24 cellular contexts compared by ENCODE assay signal in genomic region chr6:105990151-105990550, GRCh38.
DNase-seq lines count a peak whose midpoint lies in the region; FAIRE-seq and TF ChIP-seq lines count a peak whose summit lies in the region.
"Had no signal": no experiment of that assay in that cellular context is flagged by ENCODE, and none has a peak within 500 bp of the region (broad histone marks: within the 10 kb centered on the region; RNA-seq: fewer than 3 reads in every experiment).

No MANE protein-coding gene starts in this region.

- no peak overlapping the region for H3K4me2 ChIP-seq in osteoblast (ENCODE audit: insufficient read depth, low read length)

- no peaks in the 10 kb centered on the region for H3K36me3 Mint-ChIP-seq in osteocyte (ENCODE audit: unreplicated experiment)
- H3K36me3 Mint-ChIP-seq: immature natural killer cell had no signal

- peaks cover 86% of the 10 kb centered on the region for H3K27me3 Mint-ChIP-seq in osteocyte (ENCODE audit: unreplicated experiment)

- H3K27me3 ChIP-seq in bronchial epithelial cell (ENCODE audit: control insufficient read depth, insufficient read depth, low read length) (peaks cover 2% of the 10 kb centered on the region), osteoblast (ENCODE audit: insufficient read depth, low read length) (no peaks in the 10 kb centered on the region)

- H4K20me1 ChIP-seq in osteoblast (ENCODE audit: insufficient read depth, low read length), result no peaks in the 10 kb centered on the region

- no peak overlapping the region for H3K27ac Mint-ChIP-seq in osteocyte (ENCODE audit: unreplicated experiment)
- H3K27ac Mint-ChIP-seq: immature natural killer cell had no signal

- no peak overlapping the region for H3K4me3 ChIP-seq in bronchial epithelial cell (ENCODE audit: low read depth, low read length)
- no peak overlapping the region for H3K4me3 ChIP-seq in osteoblast (ENCODE audit: insufficient read depth, low read length)
- H3K4me3 ChIP-seq: esophagus muscularis mucosa, gastroesophageal sphincter, SK-N-MC, upper lobe of left lung had no signal

- peaks cover 18% of the 10 kb centered on the region for H3K4me1 ChIP-seq in osteoblast (ENCODE audit: insufficient read depth, low read length)

- no peaks in the 10 kb centered on the region for H3K9me3 Mint-ChIP-seq in osteocyte (ENCODE audit: unreplicated experiment)
- H3K9me3 Mint-ChIP-seq: immature natural killer cell had no signal

- no peak for FAIRE-seq in bronchial epithelial cell (lab: Jason Lieb, UNC)
- FAIRE-seq: A204.1 had no signal

- H3K9me3 ChIP-seq in osteoblast (ENCODE audit: low read depth, low read length), result no peaks in the 10 kb centered on the region
- H3K9me3 ChIP-seq: esophagus muscularis mucosa, gastroesophageal sphincter, upper lobe of left lung had no signal

- peak; percentile 18 for DNase-seq in NCI-H82 (lab: John Stamatoyannopoulos, UW)
- no peak for DNase-seq in NCI-H82 treated with DMSO at 0.1 percent for 48 hours (lab: John Stamatoyannopoulos, UW; ENCODE audit: unreplicated experiment)
- DNase-seq in M059J (ENCODE audit: low read depth), result peak; percentile 16
- DNase-seq in bronchial epithelial cell (ENCODE audit: low read depth), result peak; percentile 77
- DNase-seq in osteoblast (ENCODE audit: insufficient read length, low spot score, missing footprints), result no peak
- DNase-seq in activated CD4-positive, alpha-beta T cell treated with anti-CD3 and anti-CD28 coated beads for 1 hour, result no peak
- no peak for DNase-seq in Kasumi-1 (lab: John Stamatoyannopoulos, UW)
- DNase-seq in osteocyte (ENCODE audit: extremely low spot score, unreplicated experiment), result no peak
- DNase-seq: activated CD8-positive, alpha-beta memory T cell treated with anti-CD3 and anti-CD28 coated beads, Interleukin-2, amount 50 U/mL, for 4 hours; activated gamma-delta T cell; AML-193; brain microvascular endothelial cell; effector memory CD4-positive, alpha-beta T cell; GF-D8; hippocampal formation; immature natural killer cell; NCI-H1694; NCI-H526 treated with DMSO at 0.1 percent for 48 hours; upper lobe of left lung had no signal

- H3K36me3 ChIP-seq in bronchial epithelial cell (ENCODE audit: control insufficient read depth, insufficient read depth, low read length), result no peaks in the 10 kb centered on the region
- no peaks in the 10 kb centered on the region for H3K36me3 ChIP-seq in osteoblast (ENCODE audit: insufficient read depth, low read length)
- H3K36me3 ChIP-seq: brain microvascular endothelial cell, esophagus muscularis mucosa, gastroesophageal sphincter, upper lobe of left lung had no signal

- H2AFZ ChIP-seq in osteoblast (ENCODE audit: low read length), result peak overlapping the region; percentile 48

- TF ChIP-seq CTCF in bronchial epithelial cell (IDR thresholded peaks at IDR 0.05; ENCODE audit: insufficient read depth, low read length, severe bottlenecking), result no peak
- TF ChIP-seq CTCF in osteoblast (IDR thresholded peaks at IDR 0.05; ENCODE audit: extremely low read depth, low read depth, low read length), result no peak
- TF ChIP-seq CTCF in osteocyte (IDR thresholded peaks at IDR 0.05), result no peak

- H3K4me3 Mint-ChIP-seq in osteocyte (ENCODE audit: unreplicated experiment), result no peak overlapping the region

- no peaks in the 10 kb centered on the region for H3K79me2 ChIP-seq in osteoblast (ENCODE audit: insufficient read depth, low read length)

- H3K27ac ChIP-seq in osteoblast (ENCODE audit: low read depth, low read length), result no peak overlapping the region
- H3K27ac ChIP-seq: brain microvascular endothelial cell, esophagus muscularis mucosa, gastroesophageal sphincter, RWPE1, SK-N-MC, upper lobe of left lung had no signal

- H3K4me1 Mint-ChIP-seq in osteocyte (ENCODE audit: unreplicated experiment), result peaks cover 31% of the 10 kb centered on the region

Comparison
In these comparisons a context has a peak if more than half of its experiments do, and no peak if none do; other contexts are left out.
1. DNase-seq: peak in NCI-H82 (single experiment), M059J (single experiment) and bronchial epithelial cell (single experiment); none in NCI-H82 treated with DMSO at 0.1 percent for 48 hours (single experiment), osteoblast (single experiment), activated CD4-positive, alpha-beta T cell treated with anti-CD3 and anti-CD28 coated beads for 1 hour (single experiment), Kasumi-1 (0 of 2) and osteocyte (single experiment).